In genomic region chr16:78022347-78022746, GRCh38 we compare ENCODE assay signal across 21 cellular contexts. TPM values are rescaled to one million over a fixed set of nuclear protein-coding genes. Genes with fewer than 3 reads are reported as not detected.
DNase-seq lines count a peak whose midpoint lies in the region; ATAC-seq, FAIRE-seq and TF ChIP-seq lines count a peak whose summit lies in the region.
"Had no signal": no experiment of that assay in that cellular context is flagged by ENCODE, and none has a peak within 500 bp of the region (broad histone marks: within the 10 kb centered on the region; RNA-seq: fewer than 3 reads in every experiment).

CLEC3A (plus strand) TSS chr16:78022548; CDS start chr16:78022627, 79 bp downstream.

- H3K4me1 ChIP-seq in K562 (replicated peaks in 1 of 2; ENCODE audit: control insufficient read depth in 2 of 2, insufficient read depth in 2 of 2, low read length in 2 of 2) (no peaks in the 10 kb centered on the region), smooth muscle cell (ENCODE audit: low read depth) (peaks cover 8% of the 10 kb centered on the region), ascending aorta (no peaks in the 10 kb centered on the region)
- H3K4me1 ChIP-seq: HAP-1, SJSA1 had no signal

- no peaks in the 10 kb centered on the region for H3K9me1 ChIP-seq in K562 (ENCODE audit: control insufficient read depth, insufficient read depth, low read length)

- H2AFZ ChIP-seq in K562 (ENCODE audit: low read depth, low read length) = no peak within 1 kb of the TSS
- no peak within 1 kb of the TSS for H2AFZ ChIP-seq in smooth muscle cell (ENCODE audit: low read depth)
- H2AFZ ChIP-seq: PC-9 had no signal

- TF ChIP-seq POLR2A in K562 (conservative IDR thresholded peaks at IDR 0.05) = no peak

- WGBS in K562 (ENCODE audit: insufficient coverage, low coverage, missing lambda C conversion rate) = 2% methylated on average over 4 of the region's 4 CpGs
- 14% methylated on average over 4 of the region's 4 CpGs for WGBS in smooth muscle cell (ENCODE audit: low lambda C conversion rate)

- H3K9me3 ChIP-seq in K562 (replicated peaks; ENCODE audit: control insufficient read depth, insufficient read depth, low read depth, low read length) (no peaks in the 10 kb centered on the region; the same call in 1 of the 2 replicates), smooth muscle cell (replicated peaks; ENCODE audit: low read depth) (no peaks in the 10 kb centered on the region), ascending aorta (no peaks in the 10 kb centered on the region)
- H3K9me3 ChIP-seq: HAP-1, SJSA1 had no signal

- H3K27ac ChIP-seq in K562 (ENCODE audit: extremely low read depth, low read depth, low read length) (no peak within 1 kb of the TSS), smooth muscle cell (ENCODE audit: low read depth) (peak within 1 kb of the TSS; percentile 12), ascending aorta (no peak within 1 kb of the TSS)
- H3K27ac ChIP-seq: HL-60, PC-9, SJSA1 had no signal

- H3K4me3 ChIP-seq in H7 (ENCODE audit: insufficient read depth, low read depth, low read length) = no peak within 1 kb of the TSS
- H3K4me3 ChIP-seq in K562 = no peak within 1 kb of the TSS
- H3K4me3 ChIP-seq in smooth muscle cell = no peak within 1 kb of the TSS
- H3K4me3 ChIP-seq in ascending aorta = no peak within 1 kb of the TSS
- H3K4me3 ChIP-seq: HAP-1, PC-9, SJSA1 had no signal

- in situ Hi-C loops in K562 (cut with MboI) = no loop called here
- in situ Hi-C loops in GM13977 (cut with MboI; ENCODE audit: low pct_unique_long_range_greater_than_20kb, low sequenced_read_pairs, unreplicated experiment) = no loop called here

- no peaks in the 10 kb centered on the region for H3K79me2 ChIP-seq in K562 (ENCODE audit: control insufficient read depth, insufficient read depth, low read length)
- no peaks in the 10 kb centered on the region for H3K79me2 ChIP-seq in smooth muscle cell (ENCODE audit: low read depth)

- no peak for TF ChIP-seq RAD21 in K562 (CRISPR knock-in tag; conservative IDR thresholded peaks at IDR 0.05 in 1 of 2, IDR thresholded peaks at IDR 0.05 in 1 of 2)

- intact Hi-C loops in K562 (cut with micrococcal nuclease) = no loop called here
- intact Hi-C loops in ascending aorta (cut with DNase I) = no loop called here

- POLR2A ChIA-PET in K562 (lab: Yijun Ruan, JAX) = no interaction called here

- H3F3A ChIP-seq in smooth muscle cell (ENCODE audit: low read depth) = no peaks in the 10 kb centered on the region

- H4K20me1 ChIP-seq in K562 (replicated peaks; ENCODE audit: control insufficient read depth, insufficient read depth, low read length) (no peaks in the 10 kb centered on the region; the same call in 1 of the 2 replicates), smooth muscle cell (ENCODE audit: low read depth) (no peaks in the 10 kb centered on the region)

- TF ChIP-seq EP300 in K562 (IDR thresholded peaks at IDR 0.05; ENCODE audit: low read length) = no peak

- peak; percentile 44; the same call in 2 of the 3 replicates for ATAC-seq in K562

- TF ChIP-seq CTCF in K562 (IDR thresholded peaks at IDR 0.05 in 2 of 3, conservative IDR thresholded peaks at IDR 0.05 in 1 of 3; ENCODE audit: insufficient read depth in 2 of 3, low read depth in 1 of 3, low read length in 3 of 3) (no peak), smooth muscle cell (IDR thresholded peaks at IDR 0.05; ENCODE audit: borderline replicate concordance, insufficient read depth, poor library complexity, severe bottlenecking) (no peak), GM13977 (IDR thresholded peaks at IDR 0.05; ENCODE audit: extremely low read depth, insufficient read depth, missing control alignments) (no peak), ascending aorta (IDR thresholded peaks at IDR 0.05) (no peak)

- CTCF ChIA-PET in K562 (lab: Yijun Ruan, JAX; ENCODE audit: low intra/inter-chr PET ratio) = no interaction called here

- no TSS peak for BruUV-seq in K562 (replicated peaks; lab: Mats Ljungman, UMichigan)

- H3K27me3 ChIP-seq in H7 (ENCODE audit: control insufficient read depth, insufficient read depth, low read length) = no peaks in the 10 kb centered on the region
- peaks cover 2 to 4% of the 10 kb centered on the region in 2 experiments; a peak in 2 of 5 replicates for H3K27me3 ChIP-seq in K562 (ENCODE audit: control insufficient read depth in 2 of 2, insufficient read depth in 2 of 2, low read length in 2 of 2)
- peaks cover 6% of the 10 kb centered on the region for H3K27me3 ChIP-seq in smooth muscle cell (ENCODE audit: low read depth)
- no peaks in the 10 kb centered on the region for H3K27me3 ChIP-seq in ascending aorta
- H3K27me3 ChIP-seq: SJSA1 had no signal

- DNase-seq in H7 (peak; percentile 41), K562 (ENCODE audit: extremely low read depth in 1 of 4, low spot score in 3 of 4) (no peak), iPS-NIHi11 (ENCODE audit: low spot score) (peak; percentile 25), smooth muscle cell (lab: John Stamatoyannopoulos, UW; ENCODE audit: unreplicated experiment) (no peak), NCI-H187 (lab: John Stamatoyannopoulos, UW) (no peak), GM13977 (ENCODE audit: low spot score) (no peak), ascending aorta (ENCODE audit: low spot score in 2 of 2) (no peak)
- DNase-seq: ACHN, AML-193, NCI-H1417 treated with DMSO at 0.1 percent for 48 hours, NCI-H2029, NCI-H2171 treated with DMSO at 0.1 percent for 48 hours, NCI-H774, PC-9 had no signal

- no peak within 1 kb of the TSS for H3K4me2 ChIP-seq in K562 (ENCODE audit: insufficient read depth, low read length)
- H3K4me2 ChIP-seq in smooth muscle cell = peak within 1 kb of the TSS; percentile 53
- H3K4me2 ChIP-seq: PC-9 had no signal

- H3K9ac ChIP-seq in K562 (ENCODE audit: insufficient read depth in 1 of 2, low read depth in 2 of 2, low read length in 2 of 2) (no peak within 1 kb of the TSS), smooth muscle cell (ENCODE audit: low read depth) (no peak within 1 kb of the TSS)

- no peak for FAIRE-seq in K562 (lab: Jason Lieb, UNC)
- FAIRE-seq: GM12892 had no signal

- H3K36me3 ChIP-seq in H7 (replicated peaks; ENCODE audit: control insufficient read depth, insufficient read depth, low read length) = no peaks in the 10 kb centered on the region
- H3K36me3 ChIP-seq in K562 (ENCODE audit: control insufficient read depth, insufficient read depth, low read length) = no peaks in the 10 kb centered on the region
- no peaks in the 10 kb centered on the region for H3K36me3 ChIP-seq in smooth muscle cell (ENCODE audit: low read depth)
- no peaks in the 10 kb centered on the region for H3K36me3 ChIP-seq in ascending aorta
- H3K36me3 ChIP-seq: HAP-1, SJSA1 had no signal

TF ChIP-seq in K562, 482 proteins besides CTCF, POLR2A, EP300 and RAD21:
- no peak for TF ChIP-seq FOXK1 (CRISPR knock-in tag; IDR thresholded peaks at IDR 0.05; ENCODE audit: borderline replicate concordance)

RNA-seq across cellular contexts. Expression of gene CLEC3A, which starts in this region (rescaled TPM):
- total RNA-seq in H7 (2014; rRNA removed; shearing (Covaris generic)) = 0.67 TPM in 1 of 2 replicates, not detected in the other
- total RNA-seq in K562 (2011; cell fraction: chromatin; rRNA removed; ENCODE audit: low replicate concordance) = not detected in 2 replicates
- not detected in 2 replicates for total RNA-seq in K562 (2011; cell fraction: nucleolus; rRNA removed)
- total RNA-seq in K562 (2011; cell fraction: nucleoplasm; rRNA removed) = not detected in 2 replicates
- total RNA-seq in K562 (2014; rRNA removed) = not detected in 2 replicates
- total RNA-seq in K562 (2014; rRNA removed; fragmentation: Illumina TruSeq; extraction: Trizol) = not detected in 2 replicates
- not detected in 2 replicates for total RNA-seq in K562 (2015; rRNA removed; fragmentation: Illumina TruSeq; extraction: Trizol)
- not detected in 2 replicates for total RNA-seq in K562 (2021)
- not detected in 2 replicates for polyA plus RNA-seq in K562 (2011; rRNA removed)
- not detected in 2 replicates for polyA plus RNA-seq in K562 (2011; cell fraction: cytosol; rRNA removed)
- polyA plus RNA-seq in K562 (2011; cell fraction: nucleus; rRNA removed) = not detected in 2 replicates
- polyA plus RNA-seq in K562 (2012) = not detected in 2 replicates
- not detected in 2 replicates for polyA plus RNA-seq in K562 (2014; fragmentation: Illumina TruSeq; extraction: Trizol)
- not detected for polyA plus RNA-seq in K562 (2014; fragmentation: Nextera tagmentation; extraction: Ambion mirVana)
- not detected in 2 replicates for polyA plus RNA-seq in K562 (2014; rRNA removed)
- polyA minus RNA-seq in K562 (2011; rRNA and poly(A)+ RNA removed) = not detected in 2 replicates
- polyA minus RNA-seq in K562 (2011; cell fraction: cytosol; rRNA and poly(A)+ RNA removed) = not detected in 2 replicates
- not detected in 2 replicates for polyA minus RNA-seq in K562 (2011; cell fraction: nucleus; rRNA and poly(A)+ RNA removed)
- total RNA-seq in smooth muscle cell = 1.2 and 3.5 TPM in 2 replicates
- polyA plus RNA-seq in smooth muscle cell = 0.78 and 3.0 TPM in 2 replicates
- total RNA-seq in ascending aorta = not detected
- total RNA-seq: Daoy, NCI-H460, PC-9, SJSA1 had no signal
- polyA plus RNA-seq: CD14-positive monocyte had no signal

Comparison
In these comparisons a context has a peak if more than half of its experiments do, and no peak if none do; other contexts are left out.
1. Peak in DNase-seq in H7; RNA of the gene not detected or under 1 TPM.
2. Peak in ATAC-seq in K562; RNA of the gene not detected or under 1 TPM.